Comparison of ENCODE assay signal across 3 cellular contexts in the genomic region with DNA sequence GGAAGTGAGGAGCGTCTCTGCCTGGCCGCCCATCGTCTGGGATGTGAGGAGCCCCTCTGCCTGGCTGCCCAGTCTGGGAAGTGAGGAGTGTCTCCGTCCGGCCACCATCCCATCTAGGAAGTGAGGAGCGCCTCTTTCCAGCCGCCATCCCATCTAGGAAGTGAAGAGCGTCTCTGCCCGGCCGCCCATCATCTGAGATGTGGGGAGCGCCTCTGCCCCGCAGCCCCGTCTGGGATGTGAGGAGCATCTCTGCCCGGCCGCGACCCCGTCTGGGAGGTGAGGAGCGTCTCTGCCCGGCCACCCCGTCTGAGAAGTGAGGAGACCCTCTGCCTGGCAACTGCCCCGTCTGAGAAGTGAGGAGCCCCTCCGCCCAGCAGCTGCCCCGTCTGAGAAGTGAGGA. TPM values are rescaled to one million over a fixed set of nuclear protein-coding genes. Genes with fewer than 3 reads are reported as not detected.
"Had no signal": no experiment of that assay in that cellular context is flagged by ENCODE, and none has a peak within 500 bp of the region (broad histone marks: within the 10 kb centered on the region; RNA-seq: fewer than 3 reads in every experiment).

No MANE protein-coding gene starts in this region.

RNA-seq across cellular contexts. Expression of a gene that starts 39.0 kb away (rescaled TPM):
- total RNA-seq: H1, H7, H9 had no signal
